In the genomic region with DNA sequence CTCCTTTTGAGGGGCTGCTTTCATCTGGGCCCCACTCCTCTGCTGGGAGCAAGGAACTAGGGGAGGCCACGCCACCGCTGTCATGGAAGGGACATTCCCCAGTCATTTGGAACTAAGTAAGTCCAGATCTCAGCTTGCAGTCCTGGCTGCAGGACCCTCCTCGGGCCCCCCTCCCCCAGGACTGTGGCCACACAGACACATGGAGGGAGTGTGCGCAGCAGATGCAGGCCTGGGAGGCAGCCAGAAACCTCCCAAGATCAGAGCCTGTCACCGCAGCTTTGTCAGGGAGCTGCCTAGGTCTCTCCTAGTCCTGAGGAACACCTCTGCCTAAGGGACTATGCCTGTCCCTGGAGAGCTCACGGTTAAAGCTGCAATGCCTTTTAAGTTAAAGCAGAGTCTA, we compare ENCODE assay signal across 1 cellular context.
A peak's percentile ranks its signal among the peaks of the same experiment; 100 is the strongest.
TF ChIP-seq lines count a peak whose summit lies in the region.

No MANE protein-coding gene starts in this region.

TF ChIP-seq in SK-N-SH, 30 proteins besides CTCF, POLR2A, EP300 and RAD21 (continued from another document):
- TF ChIP-seq, protein P1, sequence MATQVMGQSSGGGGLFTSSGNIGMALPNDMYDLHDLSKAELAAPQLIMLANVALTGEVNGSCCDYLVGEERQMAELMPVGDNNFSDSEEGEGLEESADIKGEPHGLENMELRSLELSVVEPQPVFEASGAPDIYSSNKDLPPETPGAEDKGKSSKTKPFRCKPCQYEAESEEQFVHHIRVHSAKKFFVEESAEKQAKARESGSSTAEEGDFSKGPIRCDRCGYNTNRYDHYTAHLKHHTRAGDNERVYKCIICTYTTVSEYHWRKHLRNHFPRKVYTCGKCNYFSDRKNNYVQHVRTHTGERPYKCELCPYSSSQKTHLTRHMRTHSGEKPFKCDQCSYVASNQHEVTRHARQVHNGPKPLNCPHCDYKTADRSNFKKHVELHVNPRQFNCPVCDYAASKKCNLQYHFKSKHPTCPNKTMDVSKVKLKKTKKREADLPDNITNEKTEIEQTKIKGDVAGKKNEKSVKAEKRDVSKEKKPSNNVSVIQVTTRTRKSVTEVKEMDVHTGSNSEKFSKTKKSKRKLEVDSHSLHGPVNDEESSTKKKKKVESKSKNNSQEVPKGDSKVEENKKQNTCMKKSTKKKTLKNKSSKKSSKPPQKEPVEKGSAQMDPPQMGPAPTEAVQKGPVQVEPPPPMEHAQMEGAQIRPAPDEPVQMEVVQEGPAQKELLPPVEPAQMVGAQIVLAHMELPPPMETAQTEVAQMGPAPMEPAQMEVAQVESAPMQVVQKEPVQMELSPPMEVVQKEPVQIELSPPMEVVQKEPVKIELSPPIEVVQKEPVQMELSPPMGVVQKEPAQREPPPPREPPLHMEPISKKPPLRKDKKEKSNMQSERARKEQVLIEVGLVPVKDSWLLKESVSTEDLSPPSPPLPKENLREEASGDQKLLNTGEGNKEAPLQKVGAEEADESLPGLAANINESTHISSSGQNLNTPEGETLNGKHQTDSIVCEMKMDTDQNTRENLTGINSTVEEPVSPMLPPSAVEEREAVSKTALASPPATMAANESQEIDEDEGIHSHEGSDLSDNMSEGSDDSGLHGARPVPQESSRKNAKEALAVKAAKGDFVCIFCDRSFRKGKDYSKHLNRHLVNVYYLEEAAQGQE (IDR thresholded peaks at IDR 0.05; ENCODE audit: low read depth, low read length) = no peak
- TF ChIP-seq RXRA (IDR thresholded peaks at IDR 0.05; ENCODE audit: borderline replicate concordance, low read depth) (no peak), TCF12 (IDR thresholded peaks at IDR 0.05) (peak; percentile 90), FOXJ3 (CRISPR knock-in tag; IDR thresholded peaks at IDR 0.05) (0 out of 2 replicates have a peak, but pooled peaks have one; percentile 38), RFX5 (IDR thresholded peaks at IDR 0.05; ENCODE audit: low read length) (no peak), ELF1 (IDR thresholded peaks at IDR 0.05) (no peak), POLR2AphosphoS5 (IDR thresholded peaks at IDR 0.05; ENCODE audit: low read depth, low read length) (no peak), NFIC (IDR thresholded peaks at IDR 0.05; ENCODE audit: borderline replicate concordance) (peak; percentile 15; the same call in 1 of the 2 replicates), MEF2A (IDR thresholded peaks at IDR 0.05; ENCODE audit: borderline replicate concordance, low read depth) (no peak), CHD2 (IDR thresholded peaks at IDR 0.05; ENCODE audit: low read length, partially characterized antibody) (peak; percentile 78), JUND (IDR thresholded peaks at IDR 0.05) (no peak), RCOR1 (IDR thresholded peaks at IDR 0.05; ENCODE audit: low read length) (peak; percentile 72), FOXM1 (IDR thresholded peaks at IDR 0.05; ENCODE audit: low read depth) (no peak), TAF1 (IDR thresholded peaks at IDR 0.05; ENCODE audit: borderline replicate concordance, low read depth, low read length) (no peak), YY1 (IDR thresholded peaks at IDR 0.05; ENCODE audit: low read depth) (no peak), GABPA (IDR thresholded peaks at IDR 0.05; ENCODE audit: low read depth) (no peak), GATA2 (CRISPR knock-in tag; IDR thresholded peaks at IDR 0.05) (0 out of 2 replicates have a peak, but pooled peaks have one; percentile 11), SIN3A (IDR thresholded peaks at IDR 0.05; ENCODE audit: borderline replicate concordance, low read depth, low read length) (no peak), MXI1 (IDR thresholded peaks at IDR 0.05; ENCODE audit: low read depth, low read length) (no peak), TEAD4 (IDR thresholded peaks at IDR 0.05; ENCODE audit: borderline replicate concordance, insufficient read depth) (no peak), SMC3 (IDR thresholded peaks at IDR 0.05; ENCODE audit: low read depth, low read length) (no peak)
- TF ChIP-seq, protein P2, sequence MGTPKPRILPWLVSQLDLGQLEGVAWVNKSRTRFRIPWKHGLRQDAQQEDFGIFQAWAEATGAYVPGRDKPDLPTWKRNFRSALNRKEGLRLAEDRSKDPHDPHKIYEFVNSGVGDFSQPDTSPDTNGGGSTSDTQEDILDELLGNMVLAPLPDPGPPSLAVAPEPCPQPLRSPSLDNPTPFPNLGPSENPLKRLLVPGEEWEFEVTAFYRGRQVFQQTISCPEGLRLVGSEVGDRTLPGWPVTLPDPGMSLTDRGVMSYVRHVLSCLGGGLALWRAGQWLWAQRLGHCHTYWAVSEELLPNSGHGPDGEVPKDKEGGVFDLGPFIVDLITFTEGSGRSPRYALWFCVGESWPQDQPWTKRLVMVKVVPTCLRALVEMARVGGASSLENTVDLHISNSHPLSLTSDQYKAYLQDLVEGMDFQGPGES (IDR thresholded peaks at IDR 0.05; ENCODE audit: low read depth, low read length) = no peak
- TF ChIP-seq, protein P3, sequence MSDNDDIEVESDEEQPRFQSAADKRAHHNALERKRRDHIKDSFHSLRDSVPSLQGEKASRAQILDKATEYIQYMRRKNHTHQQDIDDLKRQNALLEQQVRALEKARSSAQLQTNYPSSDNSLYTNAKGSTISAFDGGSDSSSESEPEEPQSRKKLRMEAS (IDR thresholded peaks at IDR 0.05; ENCODE audit: low read depth) = peak; percentile 93
- TF ChIP-seq, protein P4, sequence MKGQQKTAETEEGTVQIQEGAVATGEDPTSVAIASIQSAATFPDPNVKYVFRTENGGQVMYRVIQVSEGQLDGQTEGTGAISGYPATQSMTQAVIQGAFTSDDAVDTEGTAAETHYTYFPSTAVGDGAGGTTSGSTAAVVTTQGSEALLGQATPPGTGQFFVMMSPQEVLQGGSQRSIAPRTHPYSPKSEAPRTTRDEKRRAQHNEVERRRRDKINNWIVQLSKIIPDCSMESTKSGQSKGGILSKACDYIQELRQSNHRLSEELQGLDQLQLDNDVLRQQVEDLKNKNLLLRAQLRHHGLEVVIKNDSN (IDR thresholded peaks at IDR 0.05; ENCODE audit: borderline replicate concordance, low read depth) = no peak
- TF ChIP-seq, protein P5, sequence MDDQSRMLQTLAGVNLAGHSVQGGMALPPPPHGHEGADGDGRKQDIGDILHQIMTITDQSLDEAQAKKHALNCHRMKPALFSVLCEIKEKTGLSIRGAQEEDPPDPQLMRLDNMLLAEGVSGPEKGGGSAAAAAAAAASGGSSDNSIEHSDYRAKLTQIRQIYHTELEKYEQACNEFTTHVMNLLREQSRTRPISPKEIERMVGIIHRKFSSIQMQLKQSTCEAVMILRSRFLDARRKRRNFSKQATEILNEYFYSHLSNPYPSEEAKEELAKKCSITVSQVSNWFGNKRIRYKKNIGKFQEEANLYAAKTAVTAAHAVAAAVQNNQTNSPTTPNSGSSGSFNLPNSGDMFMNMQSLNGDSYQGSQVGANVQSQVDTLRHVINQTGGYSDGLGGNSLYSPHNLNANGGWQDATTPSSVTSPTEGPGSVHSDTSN (IDR thresholded peaks at IDR 0.05) = no peak
TF ChIP-seq in SK-N-SH: peak in this region for 7.
